9 cellular contexts compared by ENCODE assay signal in genomic region chr2:20373241-20373640, GRCh38.
"Had no signal": no experiment of that assay in that cellular context is flagged by ENCODE, and none has a peak within 500 bp of the region (broad histone marks: within the 10 kb centered on the region; RNA-seq: fewer than 3 reads in every experiment).

No MANE protein-coding gene starts in this region.

- H3K36me3 ChIP-seq: HAP-1 had no signal

- ATAC-seq: GM23338, HCT116 had no signal

- H3K4me1 ChIP-seq: HAP-1 had no signal

- DNase-seq: GM23248, GOT3, H7, H9, HCEC 1CT, HFFc6 had no signal

- H3K27ac Mint-ChIP-seq: GM23338, H9, HFFc6 had no signal

- H3K9me3 Mint-ChIP-seq: HFFc6 had no signal

- H3K27ac ChIP-seq: GM23248 had no signal

- H3K4me3 ChIP-seq: GM23248, GM23338, HAP-1 had no signal

- H3K4me3 Mint-ChIP-seq: GM23338, H9, HFFc6 had no signal
